Comparison of ENCODE assay signal across 8 cellular contexts in the genomic region with DNA sequence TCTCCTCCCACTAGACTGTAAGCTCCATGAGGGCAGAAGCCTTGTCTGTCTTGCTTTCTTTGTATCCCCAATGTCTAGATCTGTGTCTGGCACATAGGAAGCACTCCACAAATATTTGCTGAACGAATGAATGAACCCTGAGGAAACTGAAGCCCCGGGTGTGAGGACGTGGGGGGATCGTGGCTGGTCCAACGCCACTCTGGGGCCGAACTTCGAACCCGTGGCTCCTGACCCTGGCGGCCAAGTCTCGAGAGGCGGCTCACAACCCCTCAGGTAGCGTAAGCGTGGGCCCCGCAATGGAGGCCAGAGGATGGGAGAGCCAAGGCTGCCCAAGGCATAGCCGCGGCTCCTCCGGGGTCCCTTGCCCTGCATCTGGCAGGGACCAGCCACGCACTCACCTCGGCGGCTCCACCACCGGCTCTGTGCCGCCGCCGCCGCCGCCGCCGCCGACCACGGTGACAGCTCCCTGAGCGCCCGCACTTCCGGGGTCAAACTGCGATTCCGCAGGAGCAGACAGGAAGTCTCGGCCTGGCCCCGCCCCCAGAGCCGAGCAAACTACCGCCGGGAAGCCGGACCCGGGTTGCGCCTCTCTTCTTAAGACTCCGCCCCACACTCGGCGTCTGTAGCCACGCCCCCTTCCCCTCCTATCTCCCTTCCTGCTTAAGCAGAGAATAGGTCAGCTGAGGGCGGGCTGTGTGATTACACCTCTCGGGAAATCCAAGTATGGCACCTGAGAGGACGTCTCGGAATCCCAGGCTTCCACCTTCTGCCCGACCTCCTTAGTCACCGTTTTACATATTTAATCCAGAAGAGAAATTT. TPM values are rescaled to one million over a fixed set of nuclear protein-coding genes. Genes with fewer than 3 reads are reported as not detected.
DNase-seq lines count a peak whose midpoint lies in the region; ATAC-seq and TF ChIP-seq lines count a peak whose summit lies in the region.

A gene with protein sequence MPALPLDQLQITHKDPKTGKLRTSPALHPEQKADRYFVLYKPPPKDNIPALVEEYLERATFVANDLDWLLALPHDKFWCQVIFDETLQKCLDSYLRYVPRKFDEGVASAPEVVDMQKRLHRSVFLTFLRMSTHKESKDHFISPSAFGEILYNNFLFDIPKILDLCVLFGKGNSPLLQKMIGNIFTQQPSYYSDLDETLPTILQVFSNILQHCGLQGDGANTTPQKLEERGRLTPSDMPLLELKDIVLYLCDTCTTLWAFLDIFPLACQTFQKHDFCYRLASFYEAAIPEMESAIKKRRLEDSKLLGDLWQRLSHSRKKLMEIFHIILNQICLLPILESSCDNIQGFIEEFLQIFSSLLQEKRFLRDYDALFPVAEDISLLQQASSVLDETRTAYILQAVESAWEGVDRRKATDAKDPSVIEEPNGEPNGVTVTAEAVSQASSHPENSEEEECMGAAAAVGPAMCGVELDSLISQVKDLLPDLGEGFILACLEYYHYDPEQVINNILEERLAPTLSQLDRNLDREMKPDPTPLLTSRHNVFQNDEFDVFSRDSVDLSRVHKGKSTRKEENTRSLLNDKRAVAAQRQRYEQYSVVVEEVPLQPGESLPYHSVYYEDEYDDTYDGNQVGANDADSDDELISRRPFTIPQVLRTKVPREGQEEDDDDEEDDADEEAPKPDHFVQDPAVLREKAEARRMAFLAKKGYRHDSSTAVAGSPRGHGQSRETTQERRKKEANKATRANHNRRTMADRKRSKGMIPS (minus strand): TSS at position 495 of the 819 bp plus-strand sequence. CDS start 5,949 bp downstream, outside the sequence.

- no peaks in the 10 kb centered on the region for H3K9me3 ChIP-seq in CD8-positive, alpha-beta T cell (ENCODE audit: low read length)
- H3K9me3 ChIP-seq in lower lobe of right lung, result no peaks in the 10 kb centered on the region

- peaks cover 43% of the 10 kb centered on the region for H3K4me1 Mint-ChIP-seq in CD8-positive, alpha-beta T cell (ENCODE audit: low read depth)

- H3K27me3 ChIP-seq in CD8-positive, alpha-beta T cell (ENCODE audit: insufficient read depth, low read length), result no peaks in the 10 kb centered on the region
- H3K27me3 ChIP-seq in lower lobe of right lung (ENCODE audit: low read depth), result no peaks in the 10 kb centered on the region

- peak within 1 kb of the TSS; percentile 76 for H3K4me3 ChIP-seq in CD8-positive, alpha-beta T cell (ENCODE audit: low read depth, low read length)
- H3K4me3 ChIP-seq in lower lobe of right lung, result peak within 1 kb of the TSS; percentile 93

- ATAC-seq in CD8-positive, alpha-beta T cell, result peak; percentile 98
- ATAC-seq in GM19467 (IDR thresholded peaks at IDR 0.05; ENCODE audit: unreplicated experiment), result peak; percentile 96
- ATAC-seq in lower lobe of right lung, result peak; percentile 99

- intact Hi-C loops in CD8-positive, alpha-beta T cell (cut with DNase I, micrococcal nuclease), result loop anchor here (1.0 to 10.0 kb wide), 11 partner anchors 45 to 1507 kb away; a partner anchor contains a TSS
- intact Hi-C loops in lower lobe of right lung (cut with DNase I), result no loop called here

- H3K27ac Mint-ChIP-seq in CD8-positive, alpha-beta T cell, result peak within 1 kb of the TSS; percentile 97

- H3K36me3 ChIP-seq in CD8-positive, alpha-beta T cell (ENCODE audit: insufficient read depth, low read length), result peaks cover 5% of the 10 kb centered on the region
- peaks cover 16% of the 10 kb centered on the region for H3K36me3 ChIP-seq in lower lobe of right lung

- H3K9me3 Mint-ChIP-seq in CD8-positive, alpha-beta T cell, result no peaks in the 10 kb centered on the region

- peaks cover 30% of the 10 kb centered on the region for H3K36me3 Mint-ChIP-seq in CD8-positive, alpha-beta T cell

- no peaks in the 10 kb centered on the region for H3K27me3 Mint-ChIP-seq in CD8-positive, alpha-beta T cell (ENCODE audit: low read depth)

- CTCF ChIA-PET in CD8-positive, alpha-beta T cell (lab: Charles Lee), result interaction anchor here (1.4 kb wide), 2 partner anchors 45 to 167 kb away, joined by 4 to 7 read pairs; a partner anchor contains a TSS

- POLR2A ChIA-PET in CD8-positive, alpha-beta T cell (lab: Charles Lee), result interaction anchor here (0.7 to 2.8 kb wide), 6 partner anchors 8 to 234 kb away, joined by 3 to 12 read pairs (median 4); a partner anchor contains a TSS

- TF ChIP-seq CTCF in CD8-positive, alpha-beta T cell (IDR thresholded peaks at IDR 0.05), result no peak
- TF ChIP-seq CTCF in lower lobe of right lung (IDR thresholded peaks at IDR 0.05), result no peak

- peak within 1 kb of the TSS; percentile 55 for H3K27ac ChIP-seq in CD8-positive, alpha-beta T cell (ENCODE audit: low read depth, low read length)
- H3K27ac ChIP-seq in lower lobe of right lung, result peak within 1 kb of the TSS; percentile 87

- H3K4me1 ChIP-seq in CD8-positive, alpha-beta T cell (ENCODE audit: insufficient read depth, low read length), result peaks cover 15% of the 10 kb centered on the region
- peaks cover 24% of the 10 kb centered on the region for H3K4me1 ChIP-seq in lower lobe of right lung

- peak within 1 kb of the TSS; percentile 92 for H3K4me3 Mint-ChIP-seq in CD8-positive, alpha-beta T cell

- peak; percentile 97 to 100 (median 99) for DNase-seq in CD8-positive, alpha-beta T cell
- peak; percentile 84 for DNase-seq in HS-27A (ENCODE audit: low read depth)
- peak; percentile 95 for DNase-seq in NK-92 (lab: John Stamatoyannopoulos, UW; ENCODE audit: unreplicated experiment)
- peak; percentile 99 for DNase-seq in activated CD8-positive, alpha-beta memory T cell treated with anti-CD3 and anti-CD28 coated beads for 24 hours
- peak; percentile 99 for DNase-seq in effector CD4-positive, alpha-beta T cell
- DNase-seq in lower lobe of right lung, result peak; percentile 100
- peak; percentile 98 to 100 (median 98) for DNase-seq in stimulated activated CD4-positive, alpha-beta T cell treated with anti-CD3 and anti-CD28 coated beads, TNF-alpha, amount 100 ng/mL, for 24 hours (ENCODE audit: low read depth in 3 of 3)

RNA-seq across cellular contexts. Expression of the gene that starts here (rescaled TPM):
- total RNA-seq in CD8-positive, alpha-beta T cell, result 10 to 100 TPM; 66.2 to 76.5 TPM
- total RNA-seq in lower lobe of right lung, result 65.4 TPM

Comparison
In these comparisons a context has a peak if more than half of its experiments do, and no peak if none do; other contexts are left out.
1. Peak in every context shown above with its lines: DNase-seq, ATAC-seq, H3K4me3 ChIP-seq and H3K27ac ChIP-seq.